In the genomic region with DNA sequence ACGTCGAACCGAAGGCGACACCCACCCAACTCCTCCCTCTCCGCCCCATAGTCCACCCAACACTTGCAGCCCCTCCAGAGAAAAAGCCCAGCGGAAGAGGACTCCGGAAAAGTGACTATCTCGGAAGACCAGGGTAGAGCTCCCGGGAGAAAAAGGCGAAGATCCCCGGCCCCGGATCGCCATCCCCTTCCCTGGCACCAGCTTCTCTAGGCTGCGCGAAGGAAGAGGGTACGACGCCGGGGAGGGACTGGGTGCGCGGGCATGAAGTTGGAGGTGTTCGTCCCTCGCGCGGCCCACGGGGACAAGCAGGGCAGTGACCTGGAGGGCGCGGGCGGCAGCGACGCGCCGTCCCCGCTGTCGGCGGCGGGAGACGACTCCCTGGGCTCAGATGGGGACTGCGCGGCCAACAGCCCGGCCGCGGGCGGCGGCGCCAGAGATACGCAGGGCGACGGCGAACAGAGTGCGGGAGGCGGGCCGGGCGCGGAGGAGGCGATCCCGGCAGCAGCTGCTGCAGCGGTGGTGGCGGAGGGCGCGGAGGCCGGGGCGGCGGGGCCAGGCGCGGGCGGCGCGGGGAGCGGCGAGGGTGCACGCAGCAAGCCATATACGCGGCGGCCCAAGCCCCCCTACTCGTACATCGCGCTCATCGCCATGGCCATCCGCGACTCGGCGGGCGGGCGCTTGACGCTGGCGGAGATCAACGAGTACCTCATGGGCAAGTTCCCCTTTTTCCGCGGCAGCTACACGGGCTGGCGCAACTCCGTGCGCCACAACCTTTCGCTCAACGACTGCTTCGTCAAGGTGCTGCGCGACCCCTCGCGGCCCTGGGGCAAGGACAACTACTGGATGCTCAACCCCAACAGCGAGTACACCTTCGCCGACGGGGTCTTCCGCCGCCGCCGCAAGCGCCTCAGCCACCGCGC, we compare ENCODE assay signal across 8 cellular contexts. TPM values are rescaled to one million over a fixed set of nuclear protein-coding genes. Genes with fewer than 3 reads are reported as not detected.
DNase-seq lines count a peak whose midpoint lies in the region; ATAC-seq lines count a peak whose summit lies in the region.

No MANE protein-coding gene starts in this region.

- peak overlapping the region in 1 of 10 donors; percentile 18 for H3K27ac Mint-ChIP-seq in naive thymus-derived CD8-positive, alpha-beta T cell
- no peak overlapping the region for H3K27ac Mint-ChIP-seq in immature natural killer cell

- peak overlapping the region in 7 of 10 donors; percentile 20 to 71 (median 52) for H3K4me3 Mint-ChIP-seq in naive thymus-derived CD8-positive, alpha-beta T cell
- H3K4me3 Mint-ChIP-seq in immature natural killer cell: no peak overlapping the region

- H3K27me3 Mint-ChIP-seq in naive thymus-derived CD8-positive, alpha-beta T cell: peaks cover 38 to 77% (median 58%) of the 10 kb centered on the region in 5 donors
- peaks cover 13 to 23% (median 21%) of the 10 kb centered on the region in 3 donors for H3K27me3 Mint-ChIP-seq in immature natural killer cell (ENCODE audit: low read depth in 3 of 3)

- H3K4me1 Mint-ChIP-seq in naive thymus-derived CD8-positive, alpha-beta T cell: peaks cover 16 to 37% (median 29%) of the 10 kb centered on the region in 4 donors
- H3K4me1 Mint-ChIP-seq in immature natural killer cell: peaks cover 19 to 24% of the 10 kb centered on the region in 2 donors

- ATAC-seq in naive thymus-derived CD8-positive, alpha-beta T cell: no peak
- ATAC-seq in GM21717 (IDR thresholded peaks at IDR 0.05; ENCODE audit: unreplicated experiment): no peak
- ATAC-seq in GM18861 (IDR thresholded peaks at IDR 0.05; ENCODE audit: unreplicated experiment): no peak

- POLR2A ChIA-PET in naive thymus-derived CD8-positive, alpha-beta T cell (lab: Charles Lee): no interaction called here

- DNase-seq in Daoy (ENCODE audit: low read depth) (peak; percentile 42), NCI-H1105 treated with DMSO at 0.1 percent for 48 hours (lab: John Stamatoyannopoulos, UW) (peak; percentile 22), ecto neural progenitor cell (ENCODE audit: low spot score) (peak; percentile 64), cerebellum (ENCODE audit: low spot score) (no peak), immature natural killer cell (no peak)
- DNase-seq in naive thymus-derived CD8-positive, alpha-beta T cell: no peak

- H3K9me3 Mint-ChIP-seq in naive thymus-derived CD8-positive, alpha-beta T cell: peaks cover 0 to 3% (median 0%) of the 10 kb centered on the region in 9 donors
- H3K9me3 Mint-ChIP-seq in immature natural killer cell: peaks cover 0 to 5% (median 0%) of the 10 kb centered on the region in 6 donors

- H3K36me3 Mint-ChIP-seq in naive thymus-derived CD8-positive, alpha-beta T cell: peaks cover 0 to 7% (median 2%) of the 10 kb centered on the region in 3 donors
- H3K36me3 Mint-ChIP-seq in immature natural killer cell: peaks cover 2 to 3% (median 3%) of the 10 kb centered on the region in 3 donors

RNA-seq across cellular contexts. Expression of a gene that starts 0.8 kb away (rescaled TPM):
- total RNA-seq in Daoy (2014; rRNA removed; shearing (Covaris generic)): 0.06 and 0.63 TPM in 2 replicates
- total RNA-seq in naive thymus-derived CD8-positive, alpha-beta T cell: not detected
- not detected for polyA plus RNA-seq in naive thymus-derived CD8-positive, alpha-beta T cell
- 2.4 TPM for total RNA-seq in cerebellum
- not detected for polyA plus RNA-seq in immature natural killer cell

Comparison
In these comparisons a context has a peak if more than half of its experiments do, and no peak if none do; other contexts are left out.
1. DNase-seq: peak in Daoy (single experiment), NCI-H1105 treated with DMSO at 0.1 percent for 48 hours (single experiment) and ecto neural progenitor cell (single experiment); none in naive thymus-derived CD8-positive, alpha-beta T cell (0 of 10), cerebellum (single experiment) and immature natural killer cell (0 of 3).
2. H3K4me3 Mint-ChIP-seq: peak in naive thymus-derived CD8-positive, alpha-beta T cell (7 of 10); none in immature natural killer cell (0 of 5).